In the genomic region with DNA sequence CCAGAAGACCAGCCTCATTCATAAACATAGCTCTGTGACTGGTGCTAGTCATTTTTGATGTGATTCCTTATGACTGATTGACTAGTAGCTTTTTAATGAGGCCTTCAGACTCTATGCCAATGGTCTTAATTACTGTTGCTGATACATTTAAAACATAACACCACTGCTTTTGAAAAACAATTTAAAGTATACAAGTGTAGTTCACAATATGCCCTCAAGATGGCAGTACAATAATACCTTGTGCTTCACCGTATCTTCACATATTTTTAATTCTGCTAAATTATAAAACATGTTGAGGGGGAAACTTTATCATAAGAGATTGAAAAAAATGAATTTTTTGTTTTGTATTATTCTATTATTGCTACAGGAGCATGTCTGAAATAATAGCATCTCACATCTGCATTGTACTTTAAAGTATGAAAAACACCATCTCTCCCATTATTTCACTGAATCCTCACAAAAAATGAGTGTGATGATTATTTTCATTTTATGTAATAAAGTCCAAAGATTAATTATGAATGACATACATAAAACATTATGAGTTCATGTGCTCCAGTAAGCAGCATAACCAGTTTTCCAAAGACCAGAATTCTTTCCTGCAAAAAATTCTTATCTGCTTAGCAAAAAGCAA, we compare ENCODE assay signal across 8 cellular contexts. TPM values are rescaled to one million over a fixed set of nuclear protein-coding genes. Genes with fewer than 3 reads are reported as not detected.
A peak's percentile ranks its signal among the peaks of the same experiment; 100 is the strongest.
DNase-seq lines count a peak whose midpoint lies in the region; ATAC-seq and TF ChIP-seq lines count a peak whose summit lies in the region.

No MANE protein-coding gene starts in this region.

- DNase-seq in NCI-H748 (lab: John Stamatoyannopoulos, UW; ENCODE audit: unreplicated experiment), result peak; percentile 26
- no peak for DNase-seq in NCI-H748 treated with DMSO at 0.1 percent for 48 hours (lab: John Stamatoyannopoulos, UW)
- DNase-seq in mammary epithelial cell, result peak; percentile 14
- peak; percentile 46 to 60 for DNase-seq in lung microvascular endothelial cell (ENCODE audit: low read depth in 2 of 2)
- DNase-seq in activated naive CD4-positive, alpha-beta T cell treated with anti-CD3 and anti-CD28 coated beads for 36 hours, result no peak
- no peak for DNase-seq in C1 segment of cervical spinal cord (lab: John Stamatoyannopoulos, UW)
- DNase-seq in left ventricle myocardium superior, result no peak

- BruUV-seq in mammary epithelial cell (replicated peaks; lab: Mats Ljungman, UMichigan), result no TSS peak

- no peak overlapping the region for H3K4me3 ChIP-seq in Loucy (ENCODE audit: low read length, poor library complexity, severe bottlenecking)
- no peak overlapping the region for H3K4me3 ChIP-seq in mammary epithelial cell (replicated peaks in 1 of 3; ENCODE audit: insufficient read depth in 1 of 3, low read depth in 2 of 3, low read length in 3 of 3)

- intact Hi-C loops in mammary epithelial cell (cut with micrococcal nuclease) (loop anchor here (1.0 to 5.0 kb wide), 3 partner anchors 132 to 848 kb away; partner anchors contain the start of genes CWC27 and SREK1IP1), left ventricle myocardium superior (cut with micrococcal nuclease) (loop anchor here (2.0 kb wide), 1 partner anchor 150 kb away; no protein-coding TSS in a partner anchor)
- intact Hi-C loops in activated naive CD4-positive, alpha-beta T cell treated with anti-CD3 and anti-CD28 coated beads for 36 hours (cut with micrococcal nuclease), result loop anchor here (1.0 to 10.0 kb wide), 5 partner anchors 132 to 848 kb away; partner anchors contain the start of genes CWC27 and SREK1IP1

- dilution Hi-C loops in mammary epithelial cell (cut with HindIII; ENCODE audit: low sequenced_read_pairs), result loop anchor here (10.0 kb wide), 1 partner anchor 130 kb away; the partner anchor contains the start of genes CWC27 and SREK1IP1

- H3K9ac ChIP-seq in Loucy (ENCODE audit: low read depth, low read length, poor library complexity, severe bottlenecking), result no peak overlapping the region
- H3K9ac ChIP-seq in mammary epithelial cell (ENCODE audit: insufficient read depth, low read length), result no peak overlapping the region

- no peaks in the 10 kb centered on the region for H3K79me2 ChIP-seq in Loucy (ENCODE audit: insufficient read depth, low read length)
- no peaks in the 10 kb centered on the region for H3K79me2 ChIP-seq in mammary epithelial cell (ENCODE audit: insufficient read depth, low read length)

- H3K4me2 ChIP-seq in Loucy (ENCODE audit: low read depth, low read length, poor library complexity, severe bottlenecking) (peak overlapping the region; percentile 48), mammary epithelial cell (ENCODE audit: insufficient read depth, low read depth, low read length) (no peak overlapping the region)

- peaks cover 3% of the 10 kb centered on the region for H3K4me1 Mint-ChIP-seq in activated naive CD4-positive, alpha-beta T cell treated with anti-CD3 and anti-CD28 coated beads for 36 hours (ENCODE audit: low read depth)

- no peak overlapping the region for H3K4me3 Mint-ChIP-seq in activated naive CD4-positive, alpha-beta T cell treated with anti-CD3 and anti-CD28 coated beads for 36 hours

- CTCF ChIA-PET in mammary epithelial cell (lab: Charles Lee; ENCODE audit: low non-redundant PET), result interaction anchor here (0.8 kb wide), 1 partner anchor 40 kb away, joined by 3 read pairs; no protein-coding TSS in a partner anchor
- CTCF ChIA-PET in activated naive CD4-positive, alpha-beta T cell treated with anti-CD3 and anti-CD28 coated beads for 36 hours (lab: Charles Lee), result interaction anchor here (0.5 to 5.2 kb wide), 16 partner anchors 10 to 856 kb away, joined by 3 to 32 read pairs (median 4); no protein-coding TSS in a partner anchor

- H3K27me3 ChIP-seq in Loucy (ENCODE audit: insufficient read depth, low read length, poor library complexity, severe bottlenecking) (no peaks in the 10 kb centered on the region), mammary epithelial cell (ENCODE audit: insufficient read depth, low read length) (no peaks in the 10 kb centered on the region)

- no peaks in the 10 kb centered on the region for H3K36me3 ChIP-seq in Loucy (ENCODE audit: insufficient read depth, low read length)
- H3K36me3 ChIP-seq in mammary epithelial cell (ENCODE audit: insufficient read depth, low read length), result no peaks in the 10 kb centered on the region

- peak; percentile 94 for TF ChIP-seq CTCF in Loucy (conservative IDR thresholded peaks at IDR 0.05; ENCODE audit: low read length)
- peak; percentile 66 to 69 for TF ChIP-seq CTCF in mammary epithelial cell (conservative IDR thresholded peaks at IDR 0.05 in 1 of 2, IDR thresholded peaks at IDR 0.05 in 1 of 2; ENCODE audit: extremely low read depth in 1 of 2, insufficient read depth in 1 of 2, low read depth in 1 of 2, low read length in 2 of 2)

- WGBS in mammary epithelial cell (ENCODE audit: low coverage, missing lambda C conversion rate), result 0% methylated on average over 1 of the region's 1 CpG

- H3K36me3 Mint-ChIP-seq in activated naive CD4-positive, alpha-beta T cell treated with anti-CD3 and anti-CD28 coated beads for 36 hours (ENCODE audit: low read depth), result no peaks in the 10 kb centered on the region

- H3K27me3 Mint-ChIP-seq in activated naive CD4-positive, alpha-beta T cell treated with anti-CD3 and anti-CD28 coated beads for 36 hours (ENCODE audit: low read depth), result peaks cover 13% of the 10 kb centered on the region

- H3K27ac ChIP-seq in mammary epithelial cell (ENCODE audit: insufficient read depth, low read depth, low read length), result no peak overlapping the region

- no peaks in the 10 kb centered on the region for H3K9me2 ChIP-seq in Loucy (replicated peaks; ENCODE audit: low read depth, low read length)

- no peaks in the 10 kb centered on the region for H3K9me3 ChIP-seq in Loucy (ENCODE audit: insufficient read depth, low read depth, low read length)
- H3K9me3 ChIP-seq in mammary epithelial cell (replicated peaks; ENCODE audit: insufficient read depth, low read length), result no peaks in the 10 kb centered on the region

- ATAC-seq in left ventricle myocardium superior, result no peak

- in situ Hi-C loops in mammary epithelial cell (cut with MboI; ENCODE audit: low sequenced_read_pairs in 2 of 2), result loop anchor here (10.0 to 25.0 kb wide), 2 partner anchors 130 to 852 kb away; partner anchors contain the start of genes ADAMTS6 (in 2 of the 2), CWC27 (in 1 of the 2) and SREK1IP1 (in 1 of the 2)

- H3F3A ChIP-seq in Loucy (ENCODE audit: low read depth), result no peaks in the 10 kb centered on the region

- H4K20me1 ChIP-seq in Loucy (ENCODE audit: insufficient read depth, low read length, poor library complexity, severe bottlenecking) (no peaks in the 10 kb centered on the region), mammary epithelial cell (ENCODE audit: insufficient read depth, low read length) (no peaks in the 10 kb centered on the region)

- no peaks in the 10 kb centered on the region for H3K9me3 Mint-ChIP-seq in activated naive CD4-positive, alpha-beta T cell treated with anti-CD3 and anti-CD28 coated beads for 36 hours

- H3K27ac Mint-ChIP-seq in activated naive CD4-positive, alpha-beta T cell treated with anti-CD3 and anti-CD28 coated beads for 36 hours, result no peak overlapping the region

- H3K4me1 ChIP-seq in Loucy (ENCODE audit: insufficient read depth, low read length, poor library complexity, severe bottlenecking), result peaks cover 5% of the 10 kb centered on the region
- H3K4me1 ChIP-seq in mammary epithelial cell (ENCODE audit: insufficient read depth, low read length), result no peaks in the 10 kb centered on the region

- peak overlapping the region; percentile 74 for H2AFZ ChIP-seq in Loucy (ENCODE audit: low read length)
- H2AFZ ChIP-seq in mammary epithelial cell (ENCODE audit: low read depth, low read length), result no peak overlapping the region

RNA-seq across cellular contexts. Expression of gene SHISAL2B, which starts 55.1 kb away (rescaled TPM):
- total RNA-seq in mammary epithelial cell (not detected), lung microvascular endothelial cell (not detected in 2 replicates), left ventricle myocardium superior (not detected)
- polyA plus RNA-seq in mammary epithelial cell, result not detected
- not detected for polyA minus RNA-seq in mammary epithelial cell
- not detected for total RNA-seq in activated naive CD4-positive, alpha-beta T cell treated with anti-CD3 and anti-CD28 coated beads for 36 hours

Comparison
In these comparisons a context has a peak if more than half of its experiments do, and no peak if none do; other contexts are left out.
1. DNase-seq: peak in NCI-H748 (single experiment), mammary epithelial cell (single experiment) and lung microvascular endothelial cell (2 of 2); none in NCI-H748 treated with DMSO at 0.1 percent for 48 hours (single experiment), activated naive CD4-positive, alpha-beta T cell treated with anti-CD3 and anti-CD28 coated beads for 36 hours (single experiment), C1 segment of cervical spinal cord (0 of 14) and left ventricle myocardium superior (single experiment).